28 cellular contexts compared by ENCODE assay signal in genomic region chr2:150335596-150335995, GRCh38.
"Had no signal": no experiment of that assay in that cellular context is flagged by ENCODE, and none has a peak within 500 bp of the region (broad histone marks: within the 10 kb centered on the region; RNA-seq: fewer than 3 reads in every experiment).

No MANE protein-coding gene starts in this region.

- FAIRE-seq: colon, endometrium, endothelial cell of umbilical vein, frontal cortex had no signal

- H3K4me3 ChIP-seq: colonic mucosa, coronary artery, dorsolateral prefrontal cortex, esophagus muscularis mucosa, esophagus squamous epithelium, gastrocnemius medialis, gastroesophageal sphincter, heart left ventricle, heart right ventricle had no signal

- H3K27me3 ChIP-seq: colonic mucosa, esophagus muscularis mucosa, esophagus squamous epithelium, foreskin keratinocyte, gastrocnemius medialis, gastroesophageal sphincter, heart left ventricle, heart right ventricle had no signal

- DNase-seq: colonic mucosa; cortex of kidney; dermis blood vessel endothelial cell; dorsolateral prefrontal cortex; effector CD4-positive, alpha-beta T cell; effector CD8-positive, alpha-beta T cell; effector memory CD4-positive, alpha-beta T cell; effector memory CD8-positive, alpha-beta T cell; endodermal cell; erythroblast; esophagus squamous epithelium; foreskin fibroblast; foreskin keratinocyte; foreskin melanocyte; gastrocnemius medialis; glutamatergic neuron; head of caudate nucleus; heart left ventricle; heart right ventricle had no signal

- H3K9me3 ChIP-seq: colonic mucosa, esophagus muscularis mucosa, esophagus squamous epithelium, gastrocnemius medialis, gastroesophageal sphincter, heart right ventricle had no signal

- ATAC-seq: effector memory CD8-positive, alpha-beta T cell; esophagus mucosa; foreskin keratinocyte; gastrocnemius medialis; gastroesophageal sphincter; heart left ventricle; heart right ventricle had no signal

- H3K27ac ChIP-seq: colonic mucosa, coronary artery, dorsolateral prefrontal cortex, epithelial cell of prostate, esophagus muscularis mucosa, esophagus squamous epithelium, foreskin keratinocyte, gastrocnemius medialis, gastroesophageal sphincter, heart left ventricle, heart right ventricle had no signal

- H3K4me1 ChIP-seq: colonic mucosa, esophagus squamous epithelium, foreskin keratinocyte, heart right ventricle had no signal

- H3K36me3 ChIP-seq: colonic mucosa, esophagus muscularis mucosa, esophagus squamous epithelium, gastrocnemius medialis, gastroesophageal sphincter, heart left ventricle, heart right ventricle had no signal
